ENCODE assay signal across 18 cellular contexts in the genomic region with DNA sequence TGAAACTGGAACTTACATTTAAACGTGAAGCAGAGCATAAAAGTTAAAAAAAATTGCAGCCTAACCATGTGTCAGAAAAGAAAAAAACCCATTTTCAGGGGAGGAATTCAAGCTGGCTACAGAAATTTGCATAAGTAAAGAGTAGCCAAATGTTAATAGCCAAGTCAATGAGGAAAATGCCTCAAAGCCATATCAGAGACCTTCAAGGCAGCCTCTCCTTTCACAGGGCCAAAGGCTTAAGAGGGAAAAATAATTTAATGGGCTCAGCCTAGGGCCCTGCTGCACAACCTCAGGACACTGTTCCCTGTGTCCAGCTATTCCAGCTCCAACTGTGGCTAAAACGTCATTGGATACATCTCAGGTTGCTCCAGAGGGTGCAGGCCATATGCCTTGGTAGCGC.
DNase-seq lines count a peak whose midpoint lies in the region; ATAC-seq, FAIRE-seq and TF ChIP-seq lines count a peak whose summit lies in the region.
"Had no signal": no experiment of that assay in that cellular context is flagged by ENCODE, and none has a peak within 500 bp of the region (broad histone marks: within the 10 kb centered on the region; RNA-seq: fewer than 3 reads in every experiment).

No MANE protein-coding gene starts in this region.

- H3K4ac ChIP-seq in H1 (replicated peaks; ENCODE audit: insufficient read length, low read depth, low read length): no peak overlapping the region

- no peak overlapping the region for H4K8ac ChIP-seq in H1 (ENCODE audit: extremely low read depth, insufficient read depth, low read length)

- no peaks in the 10 kb centered on the region for H3K4me1 Mint-ChIP-seq in mesothelial cell of epicardium
- H3K4me1 Mint-ChIP-seq: CD4-positive, alpha-beta memory T cell had no signal

- no peak for TF ChIP-seq EP300 in H1 (IDR thresholded peaks at IDR 0.05; ENCODE audit: borderline replicate concordance in 1 of 2, low read depth in 2 of 2, low read length in 2 of 2)

- H3K4me1 ChIP-seq in HUES48 (ENCODE audit: control insufficient read depth, insufficient read depth, low read length) (peaks cover 14% of the 10 kb centered on the region), H1 (replicated peaks in 1 of 4; ENCODE audit: control insufficient read depth in 3 of 4, insufficient read depth in 4 of 4, low read length in 3 of 4) (peaks cover 0 to 4% (median 2%) of the 10 kb centered on the region in 4 experiments; a peak in 2 of 7 replicates), adrenal gland (replicated peaks in 1 of 2) (no peaks in the 10 kb centered on the region)

- peak overlapping the region; percentile 42; the same call in 1 of the 2 replicates for H2AFZ ChIP-seq in H1 (ENCODE audit: low read length)

- peak overlapping the region; percentile 33 for H3K27ac ChIP-seq in HUES48 (ENCODE audit: low read depth, low read length)
- H3K27ac ChIP-seq in H1 (ENCODE audit: low read depth, low read length): no peak overlapping the region
- no peak overlapping the region for H3K27ac ChIP-seq in adrenal gland

- CTCF ChIA-PET in H1 (lab: Charles Lee; ENCODE audit: partially characterized antibody): no interaction called here

- H2BK5ac ChIP-seq in H1 (ENCODE audit: low read depth, low read length): peak overlapping the region; percentile 36; the same call in 1 of the 2 replicates

- H3K4me2 ChIP-seq in H1 (ENCODE audit: insufficient read depth in 1 of 2, low read depth in 2 of 2, low read length in 2 of 2): peak overlapping the region in 1 of 2 experiments; percentile 47; a peak in 2 of 4 replicates

- TF ChIP-seq POLR2A in H1 (IDR thresholded peaks at IDR 0.05; ENCODE audit: control extremely low read depth in 1 of 2, low read depth in 2 of 2, low read length in 2 of 2) (no peak), adrenal gland (IDR thresholded peaks at IDR 0.05) (no peak)

- H2BK120ac ChIP-seq in H1 (replicated peaks; ENCODE audit: low read depth, low read length): no peak overlapping the region

- H3K27me3 Mint-ChIP-seq in mesothelial cell of epicardium (ENCODE audit: low read depth): no peaks in the 10 kb centered on the region
- H3K27me3 Mint-ChIP-seq: CD4-positive, alpha-beta memory T cell had no signal

- H4K20me1 ChIP-seq in H1 (replicated peaks in 1 of 2; ENCODE audit: control insufficient read depth in 1 of 2, insufficient read depth in 2 of 2, low read length in 2 of 2): no peaks in the 10 kb centered on the region

- H3K9me3 ChIP-seq in HUES48 (ENCODE audit: control insufficient read depth, insufficient read depth, low read length) (peaks cover 9% of the 10 kb centered on the region), H1 (ENCODE audit: insufficient read depth in 2 of 2, low read depth in 1 of 2, low read length in 1 of 2) (0 out of 4 replicates have a peak, but pooled peaks cover 2 to 5% of the 10 kb centered on the region in 2 experiments), adrenal gland (replicated peaks in 1 of 3) (no peaks in the 10 kb centered on the region)

- intact Hi-C loops in adrenal gland (cut with DNase I): no loop called here

- peak overlapping the region; percentile 79 for H4K91ac ChIP-seq in H1 (replicated peaks; ENCODE audit: insufficient read length, low read length)

- H2BK20ac ChIP-seq in H1 (ENCODE audit: low read length): no peak overlapping the region

- H3K23me2 ChIP-seq in H1 (ENCODE audit: low read depth, low read length): no peaks in the 10 kb centered on the region

- peak overlapping the region; percentile 68 for H4K5ac ChIP-seq in H1 (ENCODE audit: insufficient read length, low read depth, low read length)

- DNase-seq in H1 (ENCODE audit: low read depth in 1 of 2, low spot score in 2 of 2) (no peak), iPS-NIHi11 (ENCODE audit: low spot score) (peak; percentile 4), mesothelial cell of epicardium (ENCODE audit: low spot score in 2 of 2, unreplicated experiment in 2 of 2) (no peak), GM19240 (ENCODE audit: insufficient read length, low spot score) (no peak), adrenal gland (no peak)
- DNase-seq: C1 segment of cervical spinal cord, Calu3, COR-L47, DMS53, DMS79 treated with DMSO at 0.1 percent for 48 hours, H9 had no signal

- no peaks in the 10 kb centered on the region for H3K27me3 ChIP-seq in HUES48 (ENCODE audit: control insufficient read depth, insufficient read depth, low read length)
- H3K27me3 ChIP-seq in H1 (replicated peaks in 1 of 4; ENCODE audit: control insufficient read depth in 3 of 4, extremely low read depth in 1 of 4, insufficient read depth in 3 of 4, low read length in 3 of 4): no peaks in the 10 kb centered on the region
- H3K27me3 ChIP-seq in adrenal gland: no peaks in the 10 kb centered on the region

- H3K9me3 Mint-ChIP-seq in mesothelial cell of epicardium: peaks cover 20% of the 10 kb centered on the region

- no peaks in the 10 kb centered on the region for H3K36me3 Mint-ChIP-seq in mesothelial cell of epicardium
- H3K36me3 Mint-ChIP-seq: CD4-positive, alpha-beta memory T cell had no signal

- POLR2A ChIA-PET in H1 (lab: Charles Lee; ENCODE audit: partially characterized antibody): no interaction called here

- H3K56ac ChIP-seq in H1 (replicated peaks; ENCODE audit: insufficient read length, low read depth, low read length): no peak overlapping the region

- no peaks in the 10 kb centered on the region for H3K79me2 ChIP-seq in H1 (ENCODE audit: control insufficient read depth in 1 of 2, insufficient read depth in 2 of 2, low read length in 2 of 2)

- TF ChIP-seq RAD21 in H1 (IDR thresholded peaks at IDR 0.05 in 1 of 2, conservative IDR thresholded peaks at IDR 0.05 in 1 of 2; ENCODE audit: low read depth in 2 of 2, low read length in 2 of 2): no peak

- H2BK15ac ChIP-seq in H1 (ENCODE audit: low read length): no peak overlapping the region

- no peak for FAIRE-seq in H1 (lab: Jason Lieb, UNC)
- FAIRE-seq: G401.6, GM12892, GM19239 had no signal

- TF ChIP-seq CTCF in H1 (IDR thresholded peaks at IDR 0.05; ENCODE audit: control extremely low read depth in 1 of 3, insufficient read depth in 1 of 3, low read depth in 1 of 3, low read length in 3 of 3) (no peak), mesothelial cell of epicardium (IDR thresholded peaks at IDR 0.05; ENCODE audit: unreplicated experiment) (no peak), adrenal gland (IDR thresholded peaks at IDR 0.05) (no peak)

- H3K4me3 ChIP-seq in HUES48 (ENCODE audit: low read depth, low read length) (peak overlapping the region; percentile 27), H1 (ENCODE audit: extremely low read depth in 1 of 4, insufficient read depth in 2 of 4, low read depth in 3 of 4, low read length in 4 of 4) (peak overlapping the region in 1 of 4 experiments; percentile 6; a peak in 1 of 8 replicates), adrenal gland (no peak overlapping the region)

- no peak for ATAC-seq in HG02852 (IDR thresholded peaks at IDR 0.05; ENCODE audit: unreplicated experiment)
- ATAC-seq: HCT116 had no signal

- no peak overlapping the region for H3K27ac Mint-ChIP-seq in mesothelial cell of epicardium

- no peak overlapping the region for H3K4me3 Mint-ChIP-seq in mesothelial cell of epicardium
- H3K4me3 Mint-ChIP-seq: CD4-positive, alpha-beta memory T cell; H9 had no signal

- no peaks in the 10 kb centered on the region for H3K36me3 ChIP-seq in HUES48 (ENCODE audit: control insufficient read depth, insufficient read depth, low read length)
- peaks cover 0 to 8% (median 0%) of the 10 kb centered on the region in 4 experiments; a peak in 2 of 8 replicates for H3K36me3 ChIP-seq in H1 (ENCODE audit: control insufficient read depth in 2 of 4, insufficient read depth in 4 of 4, low read length in 3 of 4)
- no peaks in the 10 kb centered on the region for H3K36me3 ChIP-seq in adrenal gland (replicated peaks in 1 of 2)

- H2AK5ac ChIP-seq in H1 (ENCODE audit: low read depth, low read length): no peak overlapping the region; the same call in 1 of the 2 replicates

- H3K23ac ChIP-seq in H1 (ENCODE audit: insufficient read length): no peak overlapping the region

- no peaks in the 10 kb centered on the region for H3K79me1 ChIP-seq in H1 (ENCODE audit: low read depth, low read length)

- H3K14ac ChIP-seq in H1 (ENCODE audit: insufficient read length): no peak overlapping the region

- no peak overlapping the region for H2BK12ac ChIP-seq in H1 (ENCODE audit: low read depth, low read length)

- WGBS in H1 (ENCODE audit: extremely low coverage in 1 of 2, insufficient coverage in 1 of 2, insufficient read length in 1 of 2, insufficient replicate concordance in 2 of 2, low coverage in 1 of 2, low lambda C conversion rate in 2 of 2, missing lambda C conversion rate in 1 of 2), 2 experiments: 74% methylated on average over 3 of the region's 3 CpGs; no CpG with 5 or more reads in 1 of the 2 experiments
- 60 to 71% (median 67%) methylated on average over 3 of the region's 3 CpGs for WGBS in adrenal gland, 4 donors

- peak overlapping the region; percentile 81; the same call in 1 of the 2 replicates for H3K18ac ChIP-seq in H1 (ENCODE audit: extremely low read depth, low read length)

- no peak overlapping the region for H3K9ac ChIP-seq in HUES48 (ENCODE audit: low read depth, low read length)
- H3K9ac ChIP-seq in H1 (replicated peaks in 1 of 4; ENCODE audit: extremely low read depth in 1 of 4, low read depth in 3 of 4, low read length in 3 of 4): no peak overlapping the region

TF ChIP-seq in H1, 55 proteins besides CTCF, POLR2A, EP300 and RAD21 (continues in another document):
- TF ChIP-seq POU5F1 (IDR thresholded peaks at IDR 0.05; ENCODE audit: low read depth, low read length) (no peak), GABPA (IDR thresholded peaks at IDR 0.05; ENCODE audit: borderline replicate concordance, insufficient read depth, low read length) (no peak), HDAC2 (IDR thresholded peaks at IDR 0.05; ENCODE audit: borderline replicate concordance in 1 of 2, low read depth in 2 of 2, low read length in 2 of 2) (no peak), SIN3A (conservative IDR thresholded peaks at IDR 0.05 in 1 of 2, IDR thresholded peaks at IDR 0.05 in 1 of 2; ENCODE audit: low read depth in 1 of 2, low read length in 2 of 2) (no peak), BRCA1 (IDR thresholded peaks at IDR 0.05; ENCODE audit: low read depth, low read length) (no peak), CTBP2 (IDR thresholded peaks at IDR 0.05; ENCODE audit: borderline replicate concordance, insufficient read depth, insufficient read length, low read length) (no peak), CBX8 (IDR thresholded peaks at IDR 0.05; ENCODE audit: borderline replicate concordance, low read depth, low read length) (no peak), KDM4A (IDR thresholded peaks at IDR 0.05; ENCODE audit: low read depth, low read length, severe bottlenecking) (no peak), YY1 (IDR thresholded peaks at IDR 0.05; ENCODE audit: low read depth, low read length) (no peak)
- TF ChIP-seq, protein P1, sequence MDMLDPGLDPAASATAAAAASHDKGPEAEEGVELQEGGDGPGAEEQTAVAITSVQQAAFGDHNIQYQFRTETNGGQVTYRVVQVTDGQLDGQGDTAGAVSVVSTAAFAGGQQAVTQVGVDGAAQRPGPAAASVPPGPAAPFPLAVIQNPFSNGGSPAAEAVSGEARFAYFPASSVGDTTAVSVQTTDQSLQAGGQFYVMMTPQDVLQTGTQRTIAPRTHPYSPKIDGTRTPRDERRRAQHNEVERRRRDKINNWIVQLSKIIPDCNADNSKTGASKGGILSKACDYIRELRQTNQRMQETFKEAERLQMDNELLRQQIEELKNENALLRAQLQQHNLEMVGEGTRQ (IDR thresholded peaks at IDR 0.05; ENCODE audit: low read length): no peak
